ENCODE assay signal across 14 cellular contexts in the genomic region with DNA sequence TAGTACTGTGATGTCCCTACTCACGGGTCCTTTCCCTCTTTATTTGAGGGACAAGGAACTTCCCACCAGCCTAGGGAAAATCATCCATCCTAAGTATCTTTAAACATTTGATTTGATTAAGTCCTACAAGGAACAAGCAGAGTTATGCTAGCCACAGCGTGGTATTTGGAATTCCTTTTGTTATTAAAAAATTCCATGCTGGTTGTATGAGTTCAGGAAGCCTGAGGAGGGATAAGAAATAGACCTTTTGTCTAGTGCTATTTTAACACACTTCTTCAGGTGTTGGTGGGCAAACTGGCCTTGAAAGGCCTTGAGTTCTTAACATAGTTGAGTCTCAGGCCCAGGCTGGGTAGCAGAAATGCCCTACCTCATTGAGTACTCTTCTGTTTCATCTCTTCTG.
"Had no signal": no experiment of that assay in that cellular context is flagged by ENCODE, and none has a peak within 500 bp of the region (broad histone marks: within the 10 kb centered on the region; RNA-seq: fewer than 3 reads in every experiment).

No MANE protein-coding gene starts in this region.

- H3K9me3 ChIP-seq: left lung, psoas muscle, uterus had no signal

- H3K4me3 ChIP-seq: left lung, psoas muscle, uterus had no signal

- DNase-seq: activated B cell treated with CpG ODN at 0.5 μM for 24 hours; activated CD4-positive, alpha-beta T cell treated with anti-CD3 and anti-CD28 coated beads, Interleukin-2, amount 10 ng/mL, durations not matched to agents 24 days and 14 days; activated CD8-positive, alpha-beta memory T cell treated with anti-CD3 and anti-CD28 coated beads, Interleukin-2, amount 50 U/mL, for 4 hours; activated CD8-positive, alpha-beta T cell treated with anti-CD3 and anti-CD28 coated beads, Interleukin-2, amount 10 ng/mL, durations not matched to agents 7 days and 5 days; activated gamma-delta T cell treated with Interleukin-2 at 50 U/mL for 16 hours; amniotic stem cell; cerebellar nuclear complex; effector memory CD8-positive, alpha-beta T cell; left lung; nephron progenitor cell; psoas muscle; stimulated activated CD4-positive, alpha-beta T cell treated with anti-CD3 and anti-CD28 coated beads, Interleukin-1b, Interleukin-23, amount 100 ng/mL, for 48 hours; stimulated activated naive CD8-positive, alpha-beta T cell treated with anti-CD3 and anti-CD28 coated beads, Interleukin-15, amount 100 ng/mL, for 72 hours; uterus had no signal

- H3K27ac ChIP-seq: left lung, psoas muscle, uterus had no signal

- H3K27me3 ChIP-seq: left lung, uterus had no signal

- H3K36me3 ChIP-seq: left lung, uterus had no signal
